In genomic region chr9:38026021-38026809, GRCh38 we compare ENCODE assay signal across 8 cellular contexts. TPM values are rescaled to one million over a fixed set of nuclear protein-coding genes. Genes with fewer than 3 reads are reported as not detected.
DNase-seq lines count a peak whose midpoint lies in the region; ATAC-seq and TF ChIP-seq lines count a peak whose summit lies in the region.

No MANE protein-coding gene starts in this region.

- H3K4me1 ChIP-seq in mammary epithelial cell (ENCODE audit: insufficient read depth, low read length) (peaks cover 54% of the 10 kb centered on the region), mesenchymal stem cell (ENCODE audit: control insufficient read depth, insufficient read depth, low read depth, low read length) (peaks cover 68% of the 10 kb centered on the region)

- H3K9ac ChIP-seq in mammary epithelial cell (ENCODE audit: insufficient read depth, low read length): peak overlapping the region; percentile 54
- peak overlapping the region; percentile 76 for H3K9ac ChIP-seq in mesenchymal stem cell (ENCODE audit: low read length)

- no peaks in the 10 kb centered on the region for H3K9me3 ChIP-seq in mammary epithelial cell (replicated peaks; ENCODE audit: insufficient read depth, low read length)
- H3K9me3 ChIP-seq in mesenchymal stem cell (ENCODE audit: control insufficient read depth, low read length): no peaks in the 10 kb centered on the region

- DNase-seq in DMS 273 treated with DMSO at 0.1 percent for 48 hours (lab: John Stamatoyannopoulos, UW) (peak; percentile 30), NCI-H128 (lab: John Stamatoyannopoulos, UW; ENCODE audit: unreplicated experiment) (peak; percentile 59), mammary epithelial cell (peak; percentile 90), mesenchymal stem cell (peak; percentile 97), globus pallidus (ENCODE audit: low spot score) (no peak), GM20000 (ENCODE audit: low spot score) (no peak)

- peak overlapping the region in 1 of 2 experiments; percentile 99 for H3K14ac ChIP-seq in mesenchymal stem cell (ENCODE audit: low read length in 2 of 2)

- CTCF ChIA-PET in mammary epithelial cell (lab: Charles Lee; ENCODE audit: low non-redundant PET): interaction anchor here (0.9 kb wide), 1 partner anchor 18 kb away, joined by 3 read pairs; no protein-coding TSS in a partner anchor

- H2BK120ac ChIP-seq in mesenchymal stem cell (ENCODE audit: low read depth, low read length): peak overlapping the region; percentile 90

- H3K79me2 ChIP-seq in mammary epithelial cell (ENCODE audit: insufficient read depth, low read length): peaks cover 87% of the 10 kb centered on the region

- peak overlapping the region; percentile 78 to 99 for H3K18ac ChIP-seq in mesenchymal stem cell (ENCODE audit: low read depth in 1 of 2, low read length in 2 of 2)

- 23% methylated on average over 18 of the region's 18 CpGs for WGBS in mammary epithelial cell (ENCODE audit: low coverage, missing lambda C conversion rate)
- WGBS in mesenchymal stem cell: 15% methylated on average over 18 of the region's 18 CpGs

- peak overlapping the region in 1 of 2 experiments; percentile 75 for H3K23ac ChIP-seq in mesenchymal stem cell (ENCODE audit: low read length in 2 of 2)

- H3K4me2 ChIP-seq in mammary epithelial cell (ENCODE audit: insufficient read depth, low read depth, low read length) (peak overlapping the region; percentile 43), mesenchymal stem cell (ENCODE audit: low read length, poor library complexity, severe bottlenecking) (peak overlapping the region; percentile 24)

- H4K8ac ChIP-seq in mesenchymal stem cell (ENCODE audit: low read length): peak overlapping the region; percentile 30

- H3K27ac ChIP-seq in mammary epithelial cell (ENCODE audit: insufficient read depth, low read depth, low read length) (peak overlapping the region; percentile 82), mesenchymal stem cell (ENCODE audit: low read length, poor library complexity, severe bottlenecking) (peak overlapping the region; percentile 85)

- H3K27me3 ChIP-seq in mammary epithelial cell (ENCODE audit: insufficient read depth, low read length): no peaks in the 10 kb centered on the region
- no peaks in the 10 kb centered on the region for H3K27me3 ChIP-seq in mesenchymal stem cell (ENCODE audit: control insufficient read depth in 1 of 2, insufficient read depth in 1 of 2, low read length in 2 of 2)

- no peaks in the 10 kb centered on the region for H3K36me3 ChIP-seq in mammary epithelial cell (ENCODE audit: insufficient read depth, low read length)
- peaks cover 7 to 22% of the 10 kb centered on the region in 2 experiments for H3K36me3 ChIP-seq in mesenchymal stem cell (ENCODE audit: control insufficient read depth in 1 of 2, insufficient read depth in 2 of 2, low read depth in 1 of 2, low read length in 2 of 2)

- intact Hi-C loops in mammary epithelial cell (cut with micrococcal nuclease): loop anchor here (1.0 to 2.0 kb wide), 4 partner anchors 9 to 43 kb away; partner anchors contain the start of gene SHB

- dilution Hi-C loops in mammary epithelial cell (cut with HindIII; ENCODE audit: low sequenced_read_pairs): no loop called here

- H4K91ac ChIP-seq in mesenchymal stem cell (ENCODE audit: low read length): peak overlapping the region; percentile 90

- H2BK15ac ChIP-seq in mesenchymal stem cell (ENCODE audit: low read depth, poor library complexity, severe bottlenecking): no peak overlapping the region

- peak overlapping the region; percentile 75 for H2BK5ac ChIP-seq in mesenchymal stem cell (ENCODE audit: low read depth, low read length, poor library complexity, severe bottlenecking)

- no peaks in the 10 kb centered on the region for H4K20me1 ChIP-seq in mammary epithelial cell (ENCODE audit: insufficient read depth, low read length)

- peaks cover 1% of the 10 kb centered on the region for H3K79me1 ChIP-seq in mesenchymal stem cell (replicated peaks; ENCODE audit: low read length, poor library complexity, severe bottlenecking)

- H3K4ac ChIP-seq in mesenchymal stem cell (ENCODE audit: low read depth in 1 of 2, low read length in 2 of 2): peak overlapping the region; percentile 37 to 96

- ATAC-seq in GM21619 (IDR thresholded peaks at IDR 0.05; ENCODE audit: unreplicated experiment) (no peak), HG03571 (IDR thresholded peaks at IDR 0.05; ENCODE audit: unreplicated experiment) (no peak)

- peak overlapping the region; percentile 28 for H2AK5ac ChIP-seq in mesenchymal stem cell (ENCODE audit: low read length, severe bottlenecking)

- peak overlapping the region; percentile 2 to 98 for H2BK12ac ChIP-seq in mesenchymal stem cell (ENCODE audit: low read length in 2 of 2)

- in situ Hi-C loops in mammary epithelial cell (cut with MboI; ENCODE audit: low sequenced_read_pairs in 2 of 2): no loop called here

- BruUV-seq in mammary epithelial cell (replicated peaks; lab: Mats Ljungman, UMichigan): TSS peak; percentile 39

- TF ChIP-seq CTCF in mammary epithelial cell (conservative IDR thresholded peaks at IDR 0.05 in 1 of 2, IDR thresholded peaks at IDR 0.05 in 1 of 2; ENCODE audit: extremely low read depth in 1 of 2, insufficient read depth in 1 of 2, low read depth in 1 of 2, low read length in 2 of 2) (no peak), GM20000 (IDR thresholded peaks at IDR 0.05; ENCODE audit: extremely low read depth, missing control alignments) (no peak)

- H3K4me3 ChIP-seq in mammary epithelial cell (replicated peaks in 1 of 3; ENCODE audit: insufficient read depth in 1 of 3, low read depth in 2 of 3, low read length in 3 of 3) (no peak overlapping the region), mesenchymal stem cell (ENCODE audit: insufficient read depth in 1 of 2, low read depth in 1 of 2, low read length in 2 of 2) (peak overlapping the region in 1 of 2 experiments; percentile 22)

- H2AFZ ChIP-seq in mammary epithelial cell (ENCODE audit: low read depth, low read length): peak overlapping the region; percentile 58
- no peak overlapping the region for H2AFZ ChIP-seq in mesenchymal stem cell (ENCODE audit: low read depth, low read length)

RNA-seq across cellular contexts. Expression of gene SHB, which starts 42.8 kb away (rescaled TPM):
- 10 to 100 TPM; 30.5 to 31.5 TPM for total RNA-seq in mammary epithelial cell
- 14.9 TPM for polyA plus RNA-seq in mammary epithelial cell
- polyA minus RNA-seq in mammary epithelial cell: 16.7 TPM
- polyA plus RNA-seq in mesenchymal stem cell (2013, experiment 1 of 2): 18.4 TPM
- polyA plus RNA-seq in mesenchymal stem cell (2013, experiment 2 of 2): 17.9 TPM

Comparison
In these comparisons a context has a peak if more than half of its experiments do, and no peak if none do; other contexts are left out.
1. DNase-seq: peak in DMS 273 treated with DMSO at 0.1 percent for 48 hours (single experiment), NCI-H128 (single experiment), mammary epithelial cell (single experiment) and mesenchymal stem cell (single experiment); none in globus pallidus (single experiment) and GM20000 (single experiment).